ENCODE assay signal across 7 cellular contexts in the genomic region with DNA sequence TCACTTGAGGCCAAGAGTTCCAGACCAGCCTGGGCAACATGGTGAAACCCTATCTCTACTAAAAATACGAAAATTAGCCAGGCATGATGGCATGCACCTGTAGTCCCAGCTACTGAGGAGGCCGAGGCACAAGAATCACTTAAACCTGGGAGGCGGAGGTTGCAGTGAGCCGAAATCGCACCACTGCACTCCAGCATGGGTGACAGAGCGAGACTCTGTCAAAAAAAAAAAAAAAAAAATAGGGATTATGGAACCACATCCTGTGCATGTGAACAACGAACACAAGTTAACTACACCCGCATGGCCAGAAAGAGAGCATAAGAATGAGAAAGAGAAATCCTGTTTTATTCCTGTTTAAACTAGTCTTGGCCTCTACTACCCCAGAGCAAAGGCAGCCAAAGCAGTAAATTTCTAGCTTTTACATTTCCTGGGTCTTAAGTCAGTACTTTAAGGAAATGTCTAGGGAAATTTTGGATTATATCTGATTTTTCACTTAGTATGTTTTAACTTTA.
DNase-seq lines count a peak whose midpoint lies in the region; TF ChIP-seq lines count a peak whose summit lies in the region.
"Not testable (repeated sequence)": the region's sequence is repeated elsewhere in the genome, so short reads cannot be mapped to it uniquely, and the experiment has no call there.

No MANE protein-coding gene starts in this region.

- peak; percentile 51 for DNase-seq in Jurkat, Clone E6-1 (ENCODE audit: low read depth, low spot score)
- DNase-seq in SK-N-MC (ENCODE audit: low read depth, low spot score); hepatocyte (ENCODE audit: low spot score); transverse colon: not testable (repeated sequence)
- DNase-seq in foreskin melanocyte: peak; percentile 60

- intact Hi-C loops in transverse colon (cut with DNase I; ENCODE audit: low total_unique reads): not testable (repeated sequence)

- H3K79me2 ChIP-seq in hepatocyte: not testable (repeated sequence)

- not testable (repeated sequence) for H4K20me1 ChIP-seq in BLaER1; hepatocyte (ENCODE audit: insufficient read depth, poor library complexity, severe bottlenecking)

- peak overlapping the region; percentile 60 for H3K4me2 ChIP-seq in BLaER1
- peak overlapping the region; percentile 64 for H3K4me2 ChIP-seq in hepatocyte

- not testable (repeated sequence) for TF ChIP-seq POLR2A in transverse colon (IDR thresholded peaks at IDR 0.05)

- not testable (repeated sequence) for TF ChIP-seq EP300 in transverse colon (IDR thresholded peaks at IDR 0.05; ENCODE audit: low read depth)

- in situ Hi-C loops in transverse colon (cut with MboI; ENCODE audit: low pct_ligation_motif_present in 1 of 4, low pct_unique_long_range_greater_than_20kb in 1 of 4, low sequenced_read_pairs in 3 of 4): not testable (repeated sequence)

- 87% methylated on average over 8 of the region's 8 CpGs for WGBS in hepatocyte (ENCODE audit: low lambda C conversion rate, missing lambda C conversion rate)
- 68 to 87% methylated on average over 2 to 8 of the region's 8 CpGs for WGBS in transverse colon (ENCODE audit: low coverage in 1 of 2), 2 donors

- not testable (repeated sequence) for H3K4me3 Mint-ChIP-seq in nephron

- not testable (repeated sequence) for H3K4me3 ChIP-seq in BLaER1; Jurkat, Clone E6-1 (ENCODE audit: low read length); SK-N-MC; hepatocyte; transverse colon

- not testable (repeated sequence) for H3K27me3 Mint-ChIP-seq in nephron (ENCODE audit: low read depth)

- H3K4me1 ChIP-seq in BLaER1 (peaks cover 34% of the 10 kb centered on the region), hepatocyte (ENCODE audit: insufficient read depth) (peaks cover 37% of the 10 kb centered on the region), transverse colon (peaks cover 12 to 47% (median 39%) of the 10 kb centered on the region in 4 donors)

- not testable (repeated sequence) for H3K9me3 Mint-ChIP-seq in nephron

- not testable (repeated sequence) for H3K27me3 ChIP-seq in BLaER1, hepatocyte, transverse colon

- TF ChIP-seq CTCF in hepatocyte (IDR thresholded peaks at IDR 0.05; ENCODE audit: poor library complexity); nephron (IDR thresholded peaks at IDR 0.05; ENCODE audit: unreplicated experiment in 3 of 3); transverse colon (IDR thresholded peaks at IDR 0.05): not testable (repeated sequence)

- not testable (repeated sequence) for H2AFZ ChIP-seq in hepatocyte

- H3K27ac Mint-ChIP-seq in nephron: peak overlapping the region; percentile 61 to 88 (median 66)

- H3K9me3 ChIP-seq in BLaER1; SK-N-MC (ENCODE audit: low read depth, low read length); hepatocyte (ENCODE audit: low read depth); transverse colon: not testable (repeated sequence)

- H3K36me3 Mint-ChIP-seq in nephron (ENCODE audit: low read depth): peaks cover 19% of the 10 kb centered on the region

- not testable (repeated sequence) for H3K9ac ChIP-seq in BLaER1; SK-N-MC (ENCODE audit: insufficient read length)

- H3K36me3 ChIP-seq in BLaER1: peaks cover 14% of the 10 kb centered on the region; the same call in 1 of the 2 replicates
- H3K36me3 ChIP-seq in SK-N-MC (ENCODE audit: insufficient read depth, low read length); hepatocyte (replicated peaks; ENCODE audit: insufficient read depth, low read depth); transverse colon: not testable (repeated sequence)

- H3K4me1 Mint-ChIP-seq in nephron: peaks cover 45% of the 10 kb centered on the region

- H3K27ac ChIP-seq in BLaER1: not testable (repeated sequence)
- H3K27ac ChIP-seq in SK-N-MC: peak overlapping the region; percentile 50; the same call in 1 of the 2 replicates
- peak overlapping the region; percentile 61 for H3K27ac ChIP-seq in hepatocyte
- peak overlapping the region in 3 of 4 donors; percentile 55 to 61 (median 57) for H3K27ac ChIP-seq in transverse colon

- H3K9me2 ChIP-seq in hepatocyte (replicated peaks; ENCODE audit: insufficient read depth): not testable (repeated sequence)
